23 cellular contexts compared by ENCODE assay signal in the genomic region with DNA sequence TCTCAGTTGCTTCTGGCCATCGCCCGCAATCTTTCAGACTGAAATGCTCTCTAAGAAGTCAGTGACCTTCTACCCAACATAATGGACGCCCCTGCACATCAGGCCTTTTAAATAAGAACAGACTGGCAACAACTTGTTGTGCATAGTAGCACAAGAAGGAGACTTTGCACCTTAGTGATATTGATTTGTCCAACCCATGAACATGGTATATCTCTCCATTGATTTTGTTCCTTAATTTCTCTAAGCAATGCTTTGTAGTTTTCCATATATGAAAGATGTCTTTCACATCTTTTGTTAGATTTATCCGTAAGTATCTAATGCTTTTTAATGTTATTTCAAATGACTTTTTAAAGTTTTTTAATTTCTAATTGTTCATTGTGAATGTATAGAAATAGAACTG. TPM values are rescaled to one million over a fixed set of nuclear protein-coding genes. Genes with fewer than 3 reads are reported as not detected.
"Had no signal": no experiment of that assay in that cellular context is flagged by ENCODE, and none has a peak within 500 bp of the region (broad histone marks: within the 10 kb centered on the region; RNA-seq: fewer than 3 reads in every experiment).

No MANE protein-coding gene starts in this region.

- H3K9me3 Mint-ChIP-seq: activated CD4-positive, alpha-beta memory T cell treated with anti-CD3 and anti-CD28 coated beads for 36 hours; activated naive CD4-positive, alpha-beta T cell treated with anti-CD3 and anti-CD28 coated beads for 36 hours; activated naive CD8-positive, alpha-beta T cell treated with anti-CD3 and anti-CD28 coated beads, Interleukin-2, amount 50 U/mL, for 24 hours; activated T-helper 2 cell treated with anti-CD3 and anti-CD28 coated beads, Interferon-gamma antibody, Interleukin-2, Interleukin-4, amounts not matched to agents 10 μg/mL and 5 μg/mL and 100 μg/mL, durations not matched to agents 14 hours and 24 hours and 36 hours; central memory CD8-positive, alpha-beta T cell; neural crest cell; stimulated activated naive CD8-positive, alpha-beta T cell treated with anti-CD3 and anti-CD28 coated beads, Interleukin-15, amount 100 ng/mL, for 72 hours; T-helper 2 cell treated with Interferon-gamma antibody and Interleukin-4, amounts not matched to agents 5 μg/mL and 100 μg/mL, for 36 hours; WTC11 had no signal

- H3K4me3 ChIP-seq: coronary artery, skin epidermis had no signal

- H3K27ac ChIP-seq: coronary artery, skin epidermis had no signal

- H3K4me3 Mint-ChIP-seq: activated CD4-positive, alpha-beta memory T cell treated with anti-CD3 and anti-CD28 coated beads for 36 hours; activated CD4-positive, alpha-beta T cell treated with anti-CD3 and anti-CD28 coated beads for 36 hours; activated naive CD4-positive, alpha-beta T cell treated with anti-CD3 and anti-CD28 coated beads for 36 hours; activated naive CD8-positive, alpha-beta T cell treated with anti-CD3 and anti-CD28 coated beads, Interleukin-2, amount 50 U/mL, for 24 hours; central memory CD8-positive, alpha-beta T cell; neural crest cell; T-helper 2 cell treated with Interferon-gamma antibody and Interleukin-4, amounts not matched to agents 5 μg/mL and 100 μg/mL, for 36 hours; WTC11 had no signal

- H3K36me3 Mint-ChIP-seq: WTC11 had no signal

- H3K27ac Mint-ChIP-seq: activated CD4-positive, alpha-beta memory T cell treated with anti-CD3 and anti-CD28 coated beads for 36 hours; activated CD4-positive, alpha-beta T cell treated with anti-CD3 and anti-CD28 coated beads for 36 hours; activated naive CD4-positive, alpha-beta T cell treated with anti-CD3 and anti-CD28 coated beads for 36 hours; activated naive CD8-positive, alpha-beta T cell treated with anti-CD3 and anti-CD28 coated beads, Interleukin-2, amount 50 U/mL, for 24 hours; activated T-helper 2 cell treated with anti-CD3 and anti-CD28 coated beads, Interferon-gamma antibody, Interleukin-2, Interleukin-4, amounts not matched to agents 10 μg/mL and 5 μg/mL and 100 μg/mL, durations not matched to agents 14 hours and 24 hours and 36 hours; progenitor cell of endocrine pancreas; T-helper 2 cell treated with Interferon-gamma antibody and Interleukin-4, amounts not matched to agents 5 μg/mL and 100 μg/mL, for 36 hours had no signal

- H3K27me3 Mint-ChIP-seq: activated CD4-positive, alpha-beta memory T cell treated with anti-CD3 and anti-CD28 coated beads for 36 hours; activated CD4-positive, alpha-beta T cell treated with anti-CD3 and anti-CD28 coated beads for 36 hours; activated naive CD8-positive, alpha-beta T cell treated with anti-CD3 and anti-CD28 coated beads, Interleukin-2, amount 50 U/mL, for 24 hours; central memory CD8-positive, alpha-beta T cell; stimulated activated naive CD8-positive, alpha-beta T cell treated with anti-CD3 and anti-CD28 coated beads, Interleukin-15, amount 100 ng/mL, for 72 hours had no signal

- DNase-seq: activated CD4-positive, alpha-beta memory T cell treated with anti-CD3 and anti-CD28 coated beads for 36 hours; activated CD4-positive, alpha-beta T cell treated with anti-CD3 and anti-CD28 coated beads for 36 hours; activated naive CD4-positive, alpha-beta T cell treated with anti-CD3 and anti-CD28 coated beads for 36 hours; activated naive CD8-positive, alpha-beta T cell treated with anti-CD3 and anti-CD28 coated beads, Interleukin-2, amount 50 U/mL, for 24 hours; activated T-cell treated with anti-CD3 and anti-CD28 coated beads, Interleukin-2, amount 50 U/mL, for 1 hour; aorta; erythroblast; foreskin melanocyte; glutamatergic neuron; hypothalamus; islet precursor cell; midbrain; stimulated activated naive CD8-positive, alpha-beta T cell treated with anti-CD3 and anti-CD28 coated beads, Interleukin-15, amount 100 ng/mL, for 72 hours; SW 1271; trophoblast cell had no signal

- ATAC-seq: activated CD4-positive, alpha-beta T cell treated with anti-CD3 and anti-CD28 coated beads for 36 hours; activated naive CD8-positive, alpha-beta T cell treated with anti-CD3 and anti-CD28 coated beads, Interleukin-2, amount 50 U/mL, for 24 hours; stimulated activated naive CD8-positive, alpha-beta T cell treated with anti-CD3 and anti-CD28 coated beads, Interleukin-15, amount 100 ng/mL, for 72 hours; WTC11 had no signal

RNA-seq across cellular contexts. Expression of gene IL15RA, which starts 4.3 kb away (rescaled TPM):
- total RNA-seq: neural crest cell had no signal
